ENCODE assay signal across 1 cellular context in genomic region chr22:31943976-31944699, GRCh38.
TF ChIP-seq lines count a peak whose summit lies in the region.

Gene YWHAH (plus strand): TSS chr22:31944535. CDS start chr22:31944734, 199 bp downstream.

TF ChIP-seq in HepG2, 621 proteins besides CTCF, POLR2A, EP300 and RAD21 (continued from another document):
- TF ChIP-seq IRF9 (CRISPR knock-in tag; IDR thresholded peaks at IDR 0.05; ENCODE audit: borderline replicate concordance), result no peak
- peak; percentile 27; the same call in 1 of the 2 replicates for TF ChIP-seq ZNF556 (CRISPR knock-in tag; IDR thresholded peaks at IDR 0.05; ENCODE audit: borderline replicate concordance)
- TF ChIP-seq GLI4 (CRISPR knock-in tag; IDR thresholded peaks at IDR 0.05; ENCODE audit: borderline replicate concordance), result no peak
- peak; percentile 51 for TF ChIP-seq HOXA3 (CRISPR knock-in tag; IDR thresholded peaks at IDR 0.05)
- no peak for TF ChIP-seq YEATS2 (CRISPR knock-in tag; IDR thresholded peaks at IDR 0.05; ENCODE audit: borderline replicate concordance)
- no peak for TF ChIP-seq CBX5 (CRISPR knock-in tag; IDR thresholded peaks at IDR 0.05; ENCODE audit: borderline replicate concordance)
- no peak; the same call in 1 of the 2 replicates for TF ChIP-seq SOX5 (CRISPR knock-in tag; IDR thresholded peaks at IDR 0.05; ENCODE audit: borderline replicate concordance)
- no peak for TF ChIP-seq TCF12 (IDR thresholded peaks at IDR 0.05)
- TF ChIP-seq TCF12 (CRISPR knock-in tag; IDR thresholded peaks at IDR 0.05), result no peak
- TF ChIP-seq ZNF850 (CRISPR knock-in tag; conservative IDR thresholded peaks at IDR 0.05), result no peak
- TF ChIP-seq ZNF567 (CRISPR knock-in tag; IDR thresholded peaks at IDR 0.05; ENCODE audit: borderline replicate concordance), result no peak
- TF ChIP-seq ZBTB14 (CRISPR knock-in tag; IDR thresholded peaks at IDR 0.05), result peak; percentile 35; the same call in 1 of the 2 replicates
- no peak for TF ChIP-seq STAT5B (CRISPR knock-in tag; IDR thresholded peaks at IDR 0.05)
- no peak for TF ChIP-seq ZNF333 (CRISPR knock-in tag; IDR thresholded peaks at IDR 0.05; ENCODE audit: borderline replicate concordance)
- no peak for TF ChIP-seq MBNL3 (CRISPR knock-in tag; conservative IDR thresholded peaks at IDR 0.05)
- TF ChIP-seq SRSF9 (IDR thresholded peaks at IDR 0.05; ENCODE audit: borderline replicate concordance, insufficient read depth, low read depth, low read length, poor library complexity, severe bottlenecking), result no peak
- TF ChIP-seq ZNF10 (CRISPR knock-in tag; IDR thresholded peaks at IDR 0.05; ENCODE audit: borderline replicate concordance, low read depth), result no peak
- no peak for TF ChIP-seq RNF2 (conservative IDR thresholded peaks at IDR 0.05; ENCODE audit: low read depth)
- TF ChIP-seq ZNF414 (CRISPR knock-in tag; IDR thresholded peaks at IDR 0.05), result 0 out of 2 replicates have a peak, but pooled peaks have one; percentile 20
- TF ChIP-seq ARID5B (CRISPR knock-in tag; IDR thresholded peaks at IDR 0.05), result 0 out of 2 replicates have a peak, but pooled peaks have one; percentile 22
- TF ChIP-seq PBX2 (CRISPR knock-in tag; IDR thresholded peaks at IDR 0.05), result no peak
- TF ChIP-seq ZNF205 (CRISPR knock-in tag; IDR thresholded peaks at IDR 0.05), result no peak; the same call in 1 of the 2 replicates
- no peak for TF ChIP-seq E2F5 (CRISPR knock-in tag; conservative IDR thresholded peaks at IDR 0.05)
- TF ChIP-seq BCLAF1 (IDR thresholded peaks at IDR 0.05), result no peak
- TF ChIP-seq PCBP1 (IDR thresholded peaks at IDR 0.05; ENCODE audit: borderline replicate concordance, low read depth, low read length), result no peak
